ENCODE assay signal across 8 cellular contexts in genomic region chr3:39383913-39384664, GRCh38. TPM values are rescaled to one million over a fixed set of nuclear protein-coding genes. Genes with fewer than 3 reads are reported as not detected.
DNase-seq lines count a peak whose midpoint lies in the region; ATAC-seq, FAIRE-seq and TF ChIP-seq lines count a peak whose summit lies in the region.

No MANE protein-coding gene starts in this region.

- peak overlapping the region; percentile 78 to 97 for H3K9ac ChIP-seq in kidney (ENCODE audit: low read length in 2 of 2)

- no peaks in the 10 kb centered on the region for H3K27me3 Mint-ChIP-seq in T-helper 17 cell

- H3K4me3 ChIP-seq in cardiac fibroblast (replicated peaks in 1 of 2; ENCODE audit: low read depth in 2 of 2, low read length in 2 of 2) (peak overlapping the region; percentile 84 to 97), kidney (ENCODE audit: low read length in 2 of 2) (peak overlapping the region; percentile 70 to 92)

- ATAC-seq in GM18867 (IDR thresholded peaks at IDR 0.05; ENCODE audit: unreplicated experiment) (peak; percentile 76), HG03066 (IDR thresholded peaks at IDR 0.05; ENCODE audit: low read depth, unreplicated experiment) (peak; percentile 61), T-helper 17 cell (peak; percentile 83)

- TF ChIP-seq CTCF in cardiac fibroblast (IDR thresholded peaks at IDR 0.05; ENCODE audit: low read depth, low read length) (no peak), kidney (IDR thresholded peaks at IDR 0.05; ENCODE audit: borderline replicate concordance, extremely low read depth, insufficient read depth) (peak; percentile 26)

- H3K9me3 ChIP-seq in T-helper 17 cell (ENCODE audit: control insufficient read depth, low read length, poor library complexity, severe bottlenecking) (no peaks in the 10 kb centered on the region), kidney (ENCODE audit: control insufficient read depth in 1 of 2, low read length in 2 of 2) (no peaks in the 10 kb centered on the region)

- H3K4me3 Mint-ChIP-seq in T-helper 17 cell, result peak overlapping the region; percentile 99

- H3K4me1 Mint-ChIP-seq in T-helper 17 cell, result peaks cover 46% of the 10 kb centered on the region

- intact Hi-C loops in kidney (cut with DNase I), result no loop called here

- H3K36me3 ChIP-seq in kidney (ENCODE audit: control insufficient read depth in 1 of 2, insufficient read depth in 2 of 2, low read length in 2 of 2), result no peaks in the 10 kb centered on the region

- peak; percentile 93 to 95 (median 93) for DNase-seq in T-helper 17 cell
- DNase-seq in cardiac fibroblast (ENCODE audit: low read depth in 2 of 2), result peak; percentile 91 to 95
- peak; percentile 98 for DNase-seq in kidney
- peak; percentile 85 to 95 (median 92) for DNase-seq in stimulated activated CD4-positive, alpha-beta T cell treated with anti-CD3 and anti-CD28 coated beads, Interleukin-1b, Interleukin-23, amount 100 ng/mL, for 24 hours (ENCODE audit: low read depth in 4 of 4, low spot score in 1 of 4)
- no peak for DNase-seq in NCI-H526 treated with DMSO at 0.1 percent for 48 hours (lab: John Stamatoyannopoulos, UW)
- DNase-seq in effector CD8-positive, alpha-beta T cell (lab: John Stamatoyannopoulos, UW), result no peak

- peaks cover 8% of the 10 kb centered on the region in 2 donors for H3K4me1 ChIP-seq in kidney (ENCODE audit: control insufficient read depth in 1 of 2, insufficient read depth in 1 of 2, low read depth in 1 of 2, low read length in 2 of 2)

- H3K27ac ChIP-seq in kidney (ENCODE audit: low read depth in 2 of 2, low read length in 2 of 2), result peak overlapping the region; percentile 92

- peak overlapping the region; percentile 98 for H3K27ac Mint-ChIP-seq in T-helper 17 cell

- no peaks in the 10 kb centered on the region for H3K36me3 Mint-ChIP-seq in T-helper 17 cell (ENCODE audit: low read depth)

- no peak for FAIRE-seq in kidney (lab: Jason Lieb, UNC)

RNA-seq across cellular contexts. Expression of gene SLC25A38, which starts 0.9 kb away (rescaled TPM):
- total RNA-seq in T-helper 17 cell (10 to 100 TPM; 39.9 to 55.4 TPM), kidney (24.9 TPM)
- 42.3 TPM for polyA plus RNA-seq in kidney (ENCODE audit: insufficient read depth, low read depth, low replicate concordance)

RNA-seq across cellular contexts. Expression of gene RPSA, which starts 22.4 kb away (rescaled TPM):
- total RNA-seq in T-helper 17 cell (1,000 to 10,000 TPM; 1,939 to 2,030 TPM), kidney (806 TPM)
- 1,249 TPM for polyA plus RNA-seq in kidney (ENCODE audit: insufficient read depth, low read depth, low replicate concordance)

RNA-seq across cellular contexts. Expression of gene CCR8, which starts 54.6 kb away (rescaled TPM):
- 1 to 10 TPM; 2.5 to 9.0 TPM for total RNA-seq in T-helper 17 cell
- total RNA-seq in kidney, result 0.19 TPM
- not detected for polyA plus RNA-seq in kidney (ENCODE audit: insufficient read depth, low read depth, low replicate concordance)

Comparison
In these comparisons a context has a peak if more than half of its experiments do, and no peak if none do; other contexts are left out.
1. DNase-seq: peak in T-helper 17 cell (3 of 3), cardiac fibroblast (2 of 2), kidney (single experiment) and stimulated activated CD4-positive, alpha-beta T cell treated with anti-CD3 and anti-CD28 coated beads, Interleukin-1b, Interleukin-23, amount 100 ng/mL, for 24 hours (4 of 4); none in NCI-H526 treated with DMSO at 0.1 percent for 48 hours (single experiment) and effector CD8-positive, alpha-beta T cell (single experiment).
2. Peak in every context shown above with its lines, with median percentiles within 50 percentile points of each other: ATAC-seq.